In the genomic region with DNA sequence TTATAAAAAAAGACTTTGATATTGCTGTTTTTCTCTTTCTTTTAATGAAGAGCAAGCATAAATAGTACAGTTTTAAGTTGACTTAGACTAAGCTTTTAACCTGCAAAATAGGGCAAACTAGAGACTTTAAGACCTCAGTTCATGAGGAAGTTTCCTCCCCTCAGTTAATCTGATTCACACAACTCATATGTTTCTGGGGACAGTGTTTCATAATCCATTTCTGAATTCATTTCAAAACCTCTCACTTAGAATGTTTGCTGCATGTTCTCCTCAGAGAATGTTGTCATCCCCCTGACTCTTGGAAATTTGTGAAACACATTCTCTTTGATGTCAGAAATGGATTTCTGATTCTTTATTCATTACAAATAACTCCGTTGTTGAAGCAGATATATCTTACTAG, we compare ENCODE assay signal across 11 cellular contexts.
DNase-seq lines count a peak whose midpoint lies in the region; ATAC-seq and TF ChIP-seq lines count a peak whose summit lies in the region.
"Had no signal": no experiment of that assay in that cellular context is flagged by ENCODE, and none has a peak within 500 bp of the region (broad histone marks: within the 10 kb centered on the region; RNA-seq: fewer than 3 reads in every experiment).

No MANE protein-coding gene starts in this region.

- H3K4me3 Mint-ChIP-seq in activated T-cell treated with anti-CD3 and anti-CD28 coated beads, Interleukin-2, amount 50 U/mL, for 24 hours, result peak overlapping the region; percentile 23

- no peaks in the 10 kb centered on the region for H3K9me3 Mint-ChIP-seq in activated T-cell treated with anti-CD3 and anti-CD28 coated beads, Interleukin-2, amount 50 U/mL, for 24 hours

- no peak overlapping the region for H3K4me3 ChIP-seq in epithelial cell of esophagus (ENCODE audit: low read length)
- H3K4me3 ChIP-seq in skeletal muscle cell (ENCODE audit: low read depth, low read length), result no peak overlapping the region

- no peak for DNase-seq in activated T-cell treated with anti-CD3 and anti-CD28 coated beads, Interleukin-2, amount 50 U/mL, for 24 hours
- DNase-seq in activated T-cell treated with anti-CD3 and anti-CD28 coated beads for 4 hours (no peak), NCI-H226 (peak; percentile 30), epithelial cell of esophagus (ENCODE audit: low read depth) (peak; percentile 71), skeletal muscle cell (ENCODE audit: low read depth) (peak; percentile 60)
- DNase-seq: BE2C; NCI-H524 treated with DMSO at 0.1 percent for 48 hours; stimulated activated CD8-positive, alpha-beta memory T cell treated with anti-CD3 and anti-CD28 coated beads, Interleukin-4, amount 100 ng/mL, for 48 hours had no signal

- peak overlapping the region; percentile 83 for H3K27ac Mint-ChIP-seq in activated T-cell treated with anti-CD3 and anti-CD28 coated beads, Interleukin-2, amount 50 U/mL, for 24 hours

- H3K27me3 Mint-ChIP-seq in activated T-cell treated with anti-CD3 and anti-CD28 coated beads, Interleukin-2, amount 50 U/mL, for 24 hours, result no peaks in the 10 kb centered on the region

- no peak for ATAC-seq in HG02798 (IDR thresholded peaks at IDR 0.05; ENCODE audit: poor library complexity, unreplicated experiment)
- no peak for ATAC-seq in HG03378 (IDR thresholded peaks at IDR 0.05; ENCODE audit: unreplicated experiment)
- no peak for ATAC-seq in GM21367 (IDR thresholded peaks at IDR 0.05; ENCODE audit: unreplicated experiment)

- H3K36me3 Mint-ChIP-seq in activated T-cell treated with anti-CD3 and anti-CD28 coated beads, Interleukin-2, amount 50 U/mL, for 24 hours (ENCODE audit: low read depth), result peaks cover 5% of the 10 kb centered on the region

- peaks cover 64% of the 10 kb centered on the region for H3K4me1 Mint-ChIP-seq in activated T-cell treated with anti-CD3 and anti-CD28 coated beads, Interleukin-2, amount 50 U/mL, for 24 hours (ENCODE audit: low read depth)

- TF ChIP-seq CTCF in epithelial cell of esophagus (IDR thresholded peaks at IDR 0.05; ENCODE audit: insufficient read depth, low read depth, low read length, missing control alignments), result no peak

Comparison
In these comparisons a context has a peak if more than half of its experiments do, and no peak if none do; other contexts are left out.
1. DNase-seq: peak in NCI-H226 (single experiment), epithelial cell of esophagus (single experiment) and skeletal muscle cell (single experiment); none in activated T-cell treated with anti-CD3 and anti-CD28 coated beads, Interleukin-2, amount 50 U/mL, for 24 hours (single experiment) and activated T-cell treated with anti-CD3 and anti-CD28 coated beads for 4 hours (single experiment).